23 cellular contexts compared by ENCODE assay signal in genomic region chr14:104550340-104550848, GRCh38. TPM values are rescaled to one million over a fixed set of nuclear protein-coding genes. Genes with fewer than 3 reads are reported as not detected.
"Had no signal": no experiment of that assay in that cellular context is flagged by ENCODE, and none has a peak within 500 bp of the region (broad histone marks: within the 10 kb centered on the region; RNA-seq: fewer than 3 reads in every experiment).

No MANE protein-coding gene starts in this region.

- DNase-seq: activated CD4-positive, alpha-beta T cell treated with anti-CD3 and anti-CD28 coated beads, Interleukin-2, amount 50 U/mL, for 1 hour; activated T-cell treated with anti-CD3 and anti-CD28 coated beads for 4 hours; amniotic stem cell; effector memory CD4-positive, alpha-beta T cell; foreskin melanocyte; immature natural killer cell; lower lobe of right lung; nephron progenitor cell; stimulated activated CD4-positive, alpha-beta T cell treated with anti-CD3 and anti-CD28 coated beads, Interleukin-15, amount 100 ng/mL, for 24 hours; stimulated activated CD4-positive, alpha-beta T cell treated with anti-CD3 and anti-CD28 coated beads, Interleukin-4, amount 100 ng/mL, for 1 hour; stimulated activated naive B cell treated with anti-CD40 and anti-IgM and Interleukin-4, amounts not matched to agents 10 μg/mL and 1 μg/mL and 100 μg/mL, for 72 hours; T-helper 9 cell; thyroid gland had no signal

- H3K36me3 Mint-ChIP-seq: activated naive CD8-positive, alpha-beta T cell; immature natural killer cell; mesothelial cell of epicardium; stimulated activated naive B cell treated with anti-CD40 and anti-IgM and Interleukin-4, amounts not matched to agents 10 μg/mL and 1 μg/mL and 100 μg/mL, for 72 hours; T-cell had no signal

- H3K4me1 ChIP-seq: body of pancreas, lower lobe of right lung, pancreas, thyroid gland had no signal

- H3K36me3 ChIP-seq: lower lobe of right lung, pancreas, thyroid gland had no signal

- H3K9me3 Mint-ChIP-seq: activated T-helper 17 cell treated with anti-CD3 and anti-CD28 coated beads, Interleukin-2, amount 50 U/mL, for 72 hours; dendritic cell treated with granulocyte-macrophage colony-stimulating factor and Interleukin-4, amounts not matched to agents 40 ng/mL and 50 ng/mL, for 4 days; immature natural killer cell; mesothelial cell of epicardium; nephron progenitor cell; T-cell had no signal

- H3K9me3 ChIP-seq: body of pancreas, lower lobe of right lung, pancreas, thyroid gland had no signal

- H3K4me3 Mint-ChIP-seq: activated naive CD8-positive, alpha-beta T cell; activated T-helper 17 cell treated with anti-CD3 and anti-CD28 coated beads, Interleukin-2, amount 50 U/mL, for 72 hours; dendritic cell treated with granulocyte-macrophage colony-stimulating factor and Interleukin-4, amounts not matched to agents 40 ng/mL and 50 ng/mL, for 4 days; immature natural killer cell; mesothelial cell of epicardium; nephron progenitor cell; stimulated activated naive B cell treated with anti-CD40 and anti-IgM and Interleukin-4, amounts not matched to agents 10 μg/mL and 1 μg/mL and 100 μg/mL, for 72 hours; T-cell had no signal

- H3K27ac ChIP-seq: body of pancreas, lower lobe of right lung, pancreas, thyroid gland had no signal

- H3K4me1 Mint-ChIP-seq: activated T-helper 17 cell treated with anti-CD3 and anti-CD28 coated beads, Interleukin-2, amount 50 U/mL, for 72 hours; immature natural killer cell; nephron progenitor cell; stimulated activated naive B cell treated with anti-CD40 and anti-IgM and Interleukin-4, amounts not matched to agents 10 μg/mL and 1 μg/mL and 100 μg/mL, for 72 hours; T-cell had no signal

- H3K27ac Mint-ChIP-seq: activated naive CD8-positive, alpha-beta T cell; activated T-helper 17 cell treated with anti-CD3 and anti-CD28 coated beads, Interleukin-2, amount 50 U/mL, for 72 hours; dendritic cell treated with granulocyte-macrophage colony-stimulating factor and Interleukin-4, amounts not matched to agents 40 ng/mL and 50 ng/mL, for 4 days; immature natural killer cell; mesothelial cell of epicardium; nephron progenitor cell; stimulated activated naive B cell treated with anti-CD40 and anti-IgM and Interleukin-4, amounts not matched to agents 10 μg/mL and 1 μg/mL and 100 μg/mL, for 72 hours; T-cell had no signal

- H3K27me3 ChIP-seq: body of pancreas, pancreas, thyroid gland had no signal

- H3K4me3 ChIP-seq: body of pancreas, lower lobe of right lung, pancreas, thyroid gland had no signal

- ATAC-seq: activated CD4-positive, CD25-positive, alpha-beta regulatory T cell treated with anti-CD3 and anti-CD28 coated beads, Interleukin-2, amount 50 U/mL, for 24 hours; activated T-helper 17 cell treated with anti-CD3 and anti-CD28 coated beads, Interleukin-2, amount 50 U/mL, for 72 hours; body of pancreas; lower lobe of right lung; pancreas; stimulated activated naive B cell treated with anti-CD40 and anti-IgM and Interleukin-4, amounts not matched to agents 10 μg/mL and 1 μg/mL and 100 μg/mL, for 72 hours; T-cell had no signal

RNA-seq across cellular contexts. Expression of gene C14orf180, which starts 29.2 kb away (rescaled TPM):
- total RNA-seq: activated CD8-positive, alpha-beta memory T cell treated with anti-CD3 and anti-CD28 coated beads for 36 hours; activated T-helper 17 cell treated with anti-CD3 and anti-CD28 coated beads, Interleukin-2, amount 50 U/mL, for 72 hours; fibroblast of lung; T-cell had no signal
- polyA plus RNA-seq: fibroblast of lung, immature natural killer cell had no signal

RNA-seq across cellular contexts. Expression of gene TMEM179, which starts 54.2 kb away (rescaled TPM):
- total RNA-seq: activated CD8-positive, alpha-beta memory T cell treated with anti-CD3 and anti-CD28 coated beads for 36 hours; lower lobe of right lung; T-cell had no signal
- polyA plus RNA-seq: immature natural killer cell had no signal
